ENCODE assay signal across 9 cellular contexts in genomic region chr12:113298861-113299545, GRCh38. TPM values are rescaled to one million over a fixed set of nuclear protein-coding genes. Genes with fewer than 3 reads are reported as not detected.
DNase-seq lines count a peak whose midpoint lies in the region; ATAC-seq, FAIRE-seq and TF ChIP-seq lines count a peak whose summit lies in the region.
"Had no signal": no experiment of that assay in that cellular context is flagged by ENCODE, and none has a peak within 500 bp of the region (broad histone marks: within the 10 kb centered on the region; RNA-seq: fewer than 3 reads in every experiment).

No MANE protein-coding gene starts in this region.

- H4K8ac ChIP-seq in IMR-90 (ENCODE audit: low read depth in 2 of 2, low read length in 2 of 2) = peak overlapping the region; percentile 43 to 66; a peak in 2 of 4 replicates

- H2BK120ac ChIP-seq in IMR-90 (ENCODE audit: low read depth, low read length) = peak overlapping the region; percentile 6

- in situ Hi-C loops in IMR-90 (cut with MboI; ENCODE audit: low sequenced_read_pairs) = no loop called here
- in situ Hi-C loops in brain microvascular endothelial cell (cut with HindIII; ENCODE audit: low pct_ligation_motif_present, low sequenced_read_pairs) = no loop called here

- no peak overlapping the region for H3K4me2 ChIP-seq in IMR-90 (ENCODE audit: low read depth, low read length)

- no peaks in the 10 kb centered on the region for H3K79me1 ChIP-seq in IMR-90 (ENCODE audit: low read depth in 1 of 2, low read length in 2 of 2)

- H3K4ac ChIP-seq in IMR-90 (ENCODE audit: low read depth, low read length) = peak overlapping the region; percentile 6

- peak overlapping the region; percentile 18; the same call in 1 of the 2 replicates for H3K23ac ChIP-seq in IMR-90 (ENCODE audit: low read depth, low read length)

- CTCF ChIA-PET in IMR-90 (lab: Yijun Ruan, JAX) = no interaction called here

- intact Hi-C loops in IMR-90 (cut with micrococcal nuclease) = loop anchor here (5.0 kb wide), 1 partner anchor 102 kb away; no protein-coding TSS in a partner anchor
- intact Hi-C loops in kidney (cut with DNase I) = no loop called here

- WGBS in IMR-90 (ENCODE audit: extremely low coverage in 2 of 2, insufficient read length in 1 of 2), 2 experiments = 80% methylated on average over 6 of the region's 20 CpGs; no CpG with 5 or more reads in 1 of the 2 experiments
- 54% methylated on average over 8 of the region's 20 CpGs for WGBS in suprapubic skin

- H3K9me1 ChIP-seq in IMR-90 (ENCODE audit: insufficient read depth, low read length) = peaks cover 14% of the 10 kb centered on the region; the same call in 1 of the 2 replicates

- H3K4me1 ChIP-seq in IMR-90 (ENCODE audit: control insufficient read depth, insufficient read depth, low read length) (peaks cover 11% of the 10 kb centered on the region), kidney (ENCODE audit: control insufficient read depth in 1 of 2, insufficient read depth in 1 of 2, low read depth in 1 of 2, low read length in 2 of 2) (peaks cover 23 to 31% of the 10 kb centered on the region in 2 donors), suprapubic skin (peaks cover 27% of the 10 kb centered on the region)

- no peak for DNase-seq in IMR-90
- DNase-seq in brain microvascular endothelial cell = no peak
- DNase-seq in kidney = peak; percentile 85
- DNase-seq in suprapubic skin (ENCODE audit: low spot score in 2 of 2) = peak in 1 of 2 donors; percentile 88
- no peak for DNase-seq in NCI-H774 (lab: John Stamatoyannopoulos, UW)
- DNase-seq in stimulated activated CD4-positive, alpha-beta T cell treated with anti-CD3 and anti-CD28 coated beads, Interleukin-12 subunit alpha, Interleukin-12 subunit beta, amount 100 ng/mL, for 4 hours = no peak
- DNase-seq: activated CD8-positive, alpha-beta memory T cell treated with anti-CD3 and anti-CD28 coated beads, Interleukin-2, amount 10 ng/mL, durations not matched to agents 7 days and 5 days had no signal

- H3K27ac ChIP-seq in IMR-90 (ENCODE audit: insufficient read depth, low read length) = peak overlapping the region; percentile 16
- peak overlapping the region; percentile 71 for H3K27ac ChIP-seq in brain microvascular endothelial cell
- H3K27ac ChIP-seq in kidney (ENCODE audit: low read depth in 2 of 2, low read length in 2 of 2) = peak overlapping the region; percentile 56 to 74
- H3K27ac ChIP-seq in suprapubic skin = peak overlapping the region; percentile 64

- H3K14ac ChIP-seq in IMR-90 (replicated peaks; ENCODE audit: low read depth, low read length) = peak overlapping the region; percentile 76

- TF ChIP-seq CTCF in IMR-90 (conservative IDR thresholded peaks at IDR 0.05; ENCODE audit: low read depth, low read length) (no peak), brain microvascular endothelial cell (IDR thresholded peaks at IDR 0.05; ENCODE audit: low read depth, low read length, missing control alignments) (no peak), kidney (IDR thresholded peaks at IDR 0.05; ENCODE audit: borderline replicate concordance, extremely low read depth, insufficient read depth) (no peak), suprapubic skin (IDR thresholded peaks at IDR 0.05) (no peak)

- H3K18ac ChIP-seq in IMR-90 (ENCODE audit: low read depth, low read length) = no peak overlapping the region

- no peak for TF ChIP-seq EP300 in suprapubic skin (IDR thresholded peaks at IDR 0.05)

- H4K91ac ChIP-seq in IMR-90 (ENCODE audit: insufficient read depth, low read depth, low read length) = peak overlapping the region; percentile 47

- 0 out of 2 replicates have a peak overlapping the region, but pooled peaks have one; percentile 13 for H4K5ac ChIP-seq in IMR-90 (ENCODE audit: low read depth, low read length)

- ATAC-seq in IMR-90 (ENCODE audit: low read depth) (no peak), HG02571 (IDR thresholded peaks at IDR 0.05; ENCODE audit: unreplicated experiment) (no peak), HG02970 (IDR thresholded peaks at IDR 0.05; ENCODE audit: low FRiP score, unreplicated experiment) (no peak)
- ATAC-seq: activated CD8-positive, alpha-beta memory T cell treated with anti-CD3 and anti-CD28 coated beads, Interleukin-2, amount 10 ng/mL, durations not matched to agents 7 days and 5 days had no signal

- H3K9ac ChIP-seq in IMR-90 (ENCODE audit: low read depth, low read length) (peak overlapping the region; percentile 20; the same call in 1 of the 2 replicates), kidney (ENCODE audit: low read length in 2 of 2) (peak overlapping the region in 1 of 2 donors; percentile 5)

- H2AK5ac ChIP-seq in IMR-90 (ENCODE audit: low read depth, low read length) = peak overlapping the region; percentile 75

- H3K27me3 ChIP-seq in IMR-90 (ENCODE audit: control insufficient read depth, insufficient read depth, low read length) (no peaks in the 10 kb centered on the region), brain microvascular endothelial cell (replicated peaks) (no peaks in the 10 kb centered on the region), suprapubic skin (no peaks in the 10 kb centered on the region)

- peak overlapping the region; percentile 95 for H2AK9ac ChIP-seq in IMR-90 (replicated peaks; ENCODE audit: low read depth, low read length, poor library complexity)

- H3K4me3 ChIP-seq in IMR-90 (ENCODE audit: insufficient read depth, low read depth, low read length) (no peak overlapping the region), brain microvascular endothelial cell (ENCODE audit: low read depth, low read length) (no peak overlapping the region), kidney (ENCODE audit: low read length in 2 of 2) (no peak overlapping the region), suprapubic skin (no peak overlapping the region)

- TF ChIP-seq POLR2A in IMR-90 (IDR thresholded peaks at IDR 0.05; ENCODE audit: low read depth, low read length) (no peak), suprapubic skin (IDR thresholded peaks at IDR 0.05) (no peak)

- TF ChIP-seq RAD21 in IMR-90 (IDR thresholded peaks at IDR 0.05; ENCODE audit: low read length) = no peak

- no peak overlapping the region for H3K56ac ChIP-seq in IMR-90 (ENCODE audit: extremely low read depth, insufficient read depth, low read length)

- peak overlapping the region; percentile 61; the same call in 2 of the 3 replicates for H2BK15ac ChIP-seq in IMR-90 (ENCODE audit: low read depth, low read length)

- dilution Hi-C loops in IMR-90 (cut with HindIII; ENCODE audit: low sequenced_read_pairs, unreplicated experiment) = no loop called here

- peak overlapping the region; percentile 64 for H2AFZ ChIP-seq in IMR-90 (replicated peaks; ENCODE audit: low read length, poor library complexity)

- no peak for FAIRE-seq in kidney (lab: Jason Lieb, UNC)

- no peak overlapping the region for H2BK5ac ChIP-seq in IMR-90 (ENCODE audit: low read depth, low read length, poor library complexity, severe bottlenecking)

- H4K20me1 ChIP-seq in IMR-90 (ENCODE audit: insufficient read depth, low read length) = no peaks in the 10 kb centered on the region

- H3K9me3 ChIP-seq in IMR-90 (ENCODE audit: control insufficient read depth, insufficient read depth, low read length) (no peaks in the 10 kb centered on the region), kidney (ENCODE audit: control insufficient read depth in 1 of 2, low read length in 2 of 2) (no peaks in the 10 kb centered on the region), suprapubic skin (no peaks in the 10 kb centered on the region)

- peaks cover 7% of the 10 kb centered on the region; the same call in 1 of the 2 replicates for H3K36me3 ChIP-seq in IMR-90 (ENCODE audit: control insufficient read depth, insufficient read depth, low read length)
- H3K36me3 ChIP-seq in brain microvascular endothelial cell (replicated peaks) = peaks cover 4% of the 10 kb centered on the region
- H3K36me3 ChIP-seq in kidney (ENCODE audit: control insufficient read depth in 1 of 2, insufficient read depth in 2 of 2, low read length in 2 of 2) = peaks cover 13 to 22% of the 10 kb centered on the region in 2 donors
- peaks cover 41% of the 10 kb centered on the region for H3K36me3 ChIP-seq in suprapubic skin

- H2BK20ac ChIP-seq in IMR-90 (ENCODE audit: low read depth, low read length) = peak overlapping the region; percentile 52

- POLR2A ChIA-PET in IMR-90 (lab: Charles Lee; ENCODE audit: unreplicated experiment) = no interaction called here

- BruUV-seq in IMR-90 (replicated peaks; lab: Mats Ljungman, UMichigan) = no TSS peak

TF ChIP-seq in IMR-90, 13 proteins besides CTCF, POLR2A, EP300 and RAD21 (continues in another document):
- TF ChIP-seq FOS (IDR thresholded peaks at IDR 0.05; ENCODE audit: low read depth, low read length) = no peak
- TF ChIP-seq MAZ (IDR thresholded peaks at IDR 0.05; ENCODE audit: borderline replicate concordance, low read depth, low read length) = no peak
- no peak for TF ChIP-seq USF2 (IDR thresholded peaks at IDR 0.05; ENCODE audit: low read depth, low read length)
- no peak for TF ChIP-seq MAFK (IDR thresholded peaks at IDR 0.05; ENCODE audit: low read depth, low read length)
- TF ChIP-seq MXI1 (IDR thresholded peaks at IDR 0.05; ENCODE audit: borderline replicate concordance, low read depth, low read length) = no peak
- no peak for TF ChIP-seq RCOR1 (IDR thresholded peaks at IDR 0.05; ENCODE audit: insufficient replicate concordance, low read length)
- TF ChIP-seq CHD1 (IDR thresholded peaks at IDR 0.05; ENCODE audit: low read depth, low read length) = no peak
- TF ChIP-seq SMC3 (IDR thresholded peaks at IDR 0.05; ENCODE audit: low read depth, low read length) = no peak
- no peak for TF ChIP-seq CEBPB (IDR thresholded peaks at IDR 0.05; ENCODE audit: low read depth, low read length)

RNA-seq across cellular contexts. Expression of gene SLC8B1, which starts 35.9 kb away (rescaled TPM):
- total RNA-seq in IMR-90 (2012; rRNA removed) (4.1 and 5.0 TPM in 2 replicates), kidney (61.5 TPM), suprapubic skin (10 to 100 TPM; 29.1 to 70.2 (median 34.9) TPM)
- polyA plus RNA-seq in IMR-90 (2012; rRNA removed) (9.7 and 10.2 TPM in 2 replicates), kidney (ENCODE audit: insufficient read depth, low read depth, low replicate concordance) (18.6 TPM)
- polyA plus RNA-seq in IMR-90 (2012; cell fraction: cytosol; rRNA removed) = 12.0 and 13.9 TPM in 2 replicates
- 31.3 and 40.1 TPM in 2 replicates for polyA plus RNA-seq in IMR-90 (2012; cell fraction: nucleus; rRNA removed; ENCODE audit: low replicate concordance)

RNA-seq across cellular contexts. Expression of gene PLBD2, which starts 59.4 kb away (rescaled TPM):
- total RNA-seq in IMR-90 (2012; rRNA removed) (7.3 and 8.1 TPM in 2 replicates), kidney (37.9 TPM), suprapubic skin (10 to 100 TPM; 22.2 to 29.2 (median 27.3) TPM)
- polyA plus RNA-seq in IMR-90 (2012; rRNA removed) (37.1 and 44.5 TPM in 2 replicates), kidney (ENCODE audit: insufficient read depth, low read depth, low replicate concordance) (12.1 TPM)
- polyA plus RNA-seq in IMR-90 (2012; cell fraction: cytosol; rRNA removed) = 29.3 and 37.5 TPM in 2 replicates
- 12.4 and 18.7 TPM in 2 replicates for polyA plus RNA-seq in IMR-90 (2012; cell fraction: nucleus; rRNA removed; ENCODE audit: low replicate concordance)

Comparison
In these comparisons a context has a peak if more than half of its experiments do, and no peak if none do; other contexts are left out.
1. H3K27ac ChIP-seq: peak in every context shown above with its lines; median percentile 71 in brain microvascular endothelial cell; 65 in kidney; 64 in suprapubic skin; 16 in IMR-90.